In the genomic region with DNA sequence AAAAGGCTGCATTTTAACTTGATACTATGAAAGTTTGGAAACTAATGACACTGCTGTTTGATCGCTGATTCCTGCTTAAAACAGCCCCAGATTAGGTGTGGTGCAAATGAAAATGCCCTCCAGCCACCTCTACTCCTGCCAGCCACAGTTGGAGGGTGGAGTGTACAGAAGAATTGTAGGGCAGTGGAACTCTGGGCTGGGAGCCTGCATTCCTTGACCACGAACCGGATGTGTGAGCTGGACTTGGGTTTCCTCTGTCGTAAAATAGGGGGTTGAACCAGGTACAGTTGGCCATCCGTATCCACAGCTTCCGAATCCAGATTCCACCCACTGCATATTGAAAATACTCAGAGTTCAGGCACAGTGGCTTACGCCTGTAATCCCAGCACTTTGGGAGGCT, we compare ENCODE assay signal across 1 cellular context.
TF ChIP-seq lines count a peak whose summit lies in the region.

No MANE protein-coding gene starts in this region.

TF ChIP-seq in IMR-90, 13 proteins besides CTCF, POLR2A, EP300 and RAD21 (continued from another document):
- TF ChIP-seq RCOR1 (IDR thresholded peaks at IDR 0.05; ENCODE audit: insufficient replicate concordance, low read length): no peak
TF ChIP-seq in IMR-90: peak in this region for 0.
